39 cellular contexts compared by ENCODE assay signal in the genomic region with DNA sequence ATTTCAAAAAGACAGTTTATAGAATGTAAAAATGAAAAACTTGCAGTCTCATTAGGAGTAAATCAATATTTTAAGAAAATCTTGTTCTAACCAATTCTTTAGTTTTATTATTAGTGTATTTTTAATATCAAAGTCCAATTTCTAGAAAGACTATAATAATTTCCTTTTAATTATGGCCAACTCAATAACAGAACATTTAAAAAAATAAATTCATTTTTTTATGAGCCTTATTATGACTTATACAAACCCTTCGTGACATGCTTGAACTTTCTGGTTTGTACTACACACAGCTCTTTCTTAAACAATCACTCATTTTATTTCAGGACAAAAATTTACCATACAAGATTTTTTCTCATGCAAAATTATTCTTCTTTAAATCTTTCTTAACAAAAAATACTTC. TPM values are rescaled to one million over a fixed set of nuclear protein-coding genes. Genes with fewer than 3 reads are reported as not detected.
"Had no signal": no experiment of that assay in that cellular context is flagged by ENCODE, and none has a peak within 500 bp of the region (broad histone marks: within the 10 kb centered on the region; RNA-seq: fewer than 3 reads in every experiment).

No MANE protein-coding gene starts in this region.

- H3K4me1 ChIP-seq: ascending aorta had no signal

- H3K36me3 Mint-ChIP-seq: activated CD4-positive, alpha-beta memory T cell treated with anti-CD3 and anti-CD28 coated beads for 36 hours; activated naive CD4-positive, alpha-beta T cell treated with anti-CD3 and anti-CD28 coated beads, Interleukin-2, amount 50 U/mL, for 72 hours; activated naive CD8-positive, alpha-beta T cell treated with anti-CD3 and anti-CD28 coated beads for 36 hours; brain had no signal

- H3K9me3 Mint-ChIP-seq: activated B cell treated with CpG ODN at 0.5 μM for 24 hours; activated CD4-positive, alpha-beta memory T cell treated with anti-CD3 and anti-CD28 coated beads for 36 hours; activated CD4-positive, alpha-beta T cell treated with anti-CD3 and anti-CD28 coated beads, Interleukin-2, amount 10 ng/mL, durations not matched to agents 24 days and 14 days; activated CD8-positive, alpha-beta T cell treated with anti-CD3 and anti-CD28 coated beads for 36 hours; activated naive CD4-positive, alpha-beta T cell treated with anti-CD3 and anti-CD28 coated beads for 36 hours; activated naive CD4-positive, alpha-beta T cell treated with anti-CD3 and anti-CD28 coated beads, Interleukin-2, amount 50 U/mL, for 72 hours; activated naive CD8-positive, alpha-beta T cell treated with anti-CD3 and anti-CD28 coated beads for 36 hours; activated T-cell treated with anti-CD3 and anti-CD28 coated beads, Interleukin-2, amount 50 U/mL, for 4 hours; activated T-cell treated with anti-CD3 and anti-CD28 coated beads, Interleukin-2, amount 50 U/mL, for 72 hours; activated T-helper 1 cell treated with anti-CD3 and anti-CD28 coated beads, Interleukin-12 subunit alpha, Interleukin-12 subunit beta, Interleukin-2, Interleukin-4 antibody, amounts not matched to agents 30 ng/mL and 10 ng/mL and 1 ng/mL, durations not matched to agents 14 hours and 24 hours and 36 hours; activated T-helper 17 cell treated with anti-CD3 and anti-CD28 coated beads, Interleukin-2, amount 50 U/mL, for 72 hours; central memory CD8-positive, alpha-beta T cell; T-helper 1 cell treated with Interleukin-12 subunit alpha and Interleukin-12 subunit beta and Interleukin-4 antibody, amounts not matched to agents 30 μg/mL and 1 μg/mL, for 36 hours had no signal

- H3K4me3 ChIP-seq: ascending aorta, cardiac muscle cell had no signal

- H3K27me3 Mint-ChIP-seq: activated CD8-positive, alpha-beta T cell treated with anti-CD3 and anti-CD28 coated beads for 36 hours had no signal

- DNase-seq: activated B cell treated with CpG ODN at 0.5 μM for 24 hours; activated CD4-positive, alpha-beta memory T cell treated with anti-CD3 and anti-CD28 coated beads for 36 hours; activated CD4-positive, alpha-beta T cell treated with anti-CD3 and anti-CD28 coated beads for 4 hours; activated CD4-positive, alpha-beta T cell treated with anti-CD3 and anti-CD28 coated beads, Interleukin-2, amount 10 ng/mL, durations not matched to agents 24 days and 14 days; activated CD4-positive, alpha-beta T cell treated with anti-CD3 and anti-CD28 coated beads, Interleukin-2, amount 50 U/mL, for 1 hour; activated CD4-positive, alpha-beta T cell treated with anti-CD3 and anti-CD28 coated beads, Interleukin-2, amount 50 U/mL, for 4 hours; activated CD4-positive, CD25-positive, alpha-beta regulatory T cell treated with anti-CD3 and anti-CD28 coated beads, Interleukin-2, amount 50 U/mL, for 72 hours; activated CD8-positive, alpha-beta memory T cell treated with anti-CD3 and anti-CD28 coated beads, Interleukin-2, amount 50 U/mL, for 4 hours; activated CD8-positive, alpha-beta T cell treated with anti-CD3 and anti-CD28 coated beads for 36 hours; activated effector memory CD4-positive, alpha-beta T cell treated with anti-CD3 and anti-CD28 coated beads, Interleukin-2, amount 50 U/mL, for 16 hours; activated gamma-delta T cell treated with Interleukin-2 at 50 U/mL for 16 hours; activated naive CD4-positive, alpha-beta T cell; activated naive CD4-positive, alpha-beta T cell treated with anti-CD3 and anti-CD28 coated beads for 36 hours; activated naive CD4-positive, alpha-beta T cell treated with anti-CD3 and anti-CD28 coated beads, Interleukin-2, amount 50 U/mL, for 16 hours; activated naive CD8-positive, alpha-beta T cell treated with anti-CD3 and anti-CD28 coated beads for 36 hours; activated T-cell treated with anti-CD3 and anti-CD28 coated beads for 4 hours; activated T-cell treated with anti-CD3 and anti-CD28 coated beads, Interleukin-2, amount 50 U/mL, for 1 hour; activated T-cell treated with anti-CD3 and anti-CD28 coated beads, Interleukin-2, amount 50 U/mL, for 4 hours; activated T-cell treated with anti-CD3 and anti-CD28 coated beads, Interleukin-2, amount 50 U/mL, for 72 hours; amygdala; anterior cingulate cortex; caudate nucleus; cerebellar nuclear complex; T-helper 1 cell; T-helper 2 cell; T-helper 9 cell had no signal

- H3K27ac ChIP-seq: ascending aorta, cardiac muscle cell, VCaP had no signal

- H3K9me3 ChIP-seq: ascending aorta had no signal

- H3K36me3 ChIP-seq: ascending aorta, cardiac muscle cell had no signal

- H3K27me3 ChIP-seq: ascending aorta, cardiac muscle cell had no signal

- H3K4me1 Mint-ChIP-seq: activated B cell treated with CpG ODN at 0.5 μM for 24 hours; activated CD4-positive, alpha-beta T cell treated with anti-CD3 and anti-CD28 coated beads, Interleukin-2, amount 10 ng/mL, durations not matched to agents 24 days and 14 days; activated naive CD8-positive, alpha-beta T cell treated with anti-CD3 and anti-CD28 coated beads for 36 hours; activated T-helper 17 cell treated with anti-CD3 and anti-CD28 coated beads, Interleukin-2, amount 50 U/mL, for 72 hours; brain; central memory CD8-positive, alpha-beta T cell had no signal

- H3K4me3 Mint-ChIP-seq: activated B cell treated with CpG ODN at 0.5 μM for 24 hours; activated CD4-positive, alpha-beta memory T cell treated with anti-CD3 and anti-CD28 coated beads for 36 hours; activated CD4-positive, alpha-beta T cell treated with anti-CD3 and anti-CD28 coated beads, Interleukin-2, amount 10 ng/mL, durations not matched to agents 24 days and 14 days; activated CD8-positive, alpha-beta T cell treated with anti-CD3 and anti-CD28 coated beads for 36 hours; activated naive CD4-positive, alpha-beta T cell treated with anti-CD3 and anti-CD28 coated beads for 36 hours; activated naive CD8-positive, alpha-beta T cell treated with anti-CD3 and anti-CD28 coated beads for 36 hours; activated T-cell treated with anti-CD3 and anti-CD28 coated beads, Interleukin-2, amount 50 U/mL, for 4 hours; activated T-cell treated with anti-CD3 and anti-CD28 coated beads, Interleukin-2, amount 50 U/mL, for 72 hours; activated T-helper 1 cell treated with anti-CD3 and anti-CD28 coated beads, Interleukin-12 subunit alpha, Interleukin-12 subunit beta, Interleukin-2, Interleukin-4 antibody, amounts not matched to agents 30 ng/mL and 10 ng/mL and 1 ng/mL, durations not matched to agents 14 hours and 24 hours and 36 hours; activated T-helper 17 cell treated with anti-CD3 and anti-CD28 coated beads, Interleukin-2, amount 50 U/mL, for 72 hours; brain; central memory CD8-positive, alpha-beta T cell; T-helper 1 cell treated with Interleukin-12 subunit alpha and Interleukin-12 subunit beta and Interleukin-4 antibody, amounts not matched to agents 30 μg/mL and 1 μg/mL, for 36 hours; T-helper 2 cell treated with Interferon-gamma antibody and Interleukin-4, amounts not matched to agents 5 μg/mL and 100 μg/mL, for 36 hours had no signal

- H3K27ac Mint-ChIP-seq: activated B cell treated with CpG ODN at 0.5 μM for 24 hours; activated CD4-positive, alpha-beta memory T cell treated with anti-CD3 and anti-CD28 coated beads for 36 hours; activated CD4-positive, alpha-beta T cell treated with anti-CD3 and anti-CD28 coated beads, Interleukin-2, amount 10 ng/mL, durations not matched to agents 24 days and 14 days; activated CD8-positive, alpha-beta T cell treated with anti-CD3 and anti-CD28 coated beads for 36 hours; activated naive CD4-positive, alpha-beta T cell treated with anti-CD3 and anti-CD28 coated beads for 36 hours; activated naive CD4-positive, alpha-beta T cell treated with anti-CD3 and anti-CD28 coated beads, Interleukin-2, amount 50 U/mL, for 72 hours; activated naive CD8-positive, alpha-beta T cell treated with anti-CD3 and anti-CD28 coated beads for 36 hours; activated T-cell treated with anti-CD3 and anti-CD28 coated beads, Interleukin-2, amount 50 U/mL, for 72 hours; activated T-helper 1 cell treated with anti-CD3 and anti-CD28 coated beads, Interleukin-12 subunit alpha, Interleukin-12 subunit beta, Interleukin-2, Interleukin-4 antibody, amounts not matched to agents 30 ng/mL and 10 ng/mL and 1 ng/mL, durations not matched to agents 14 hours and 24 hours and 36 hours; activated T-helper 17 cell treated with anti-CD3 and anti-CD28 coated beads, Interleukin-2, amount 50 U/mL, for 72 hours; brain; T-helper 1 cell treated with Interleukin-12 subunit alpha and Interleukin-12 subunit beta and Interleukin-4 antibody, amounts not matched to agents 30 μg/mL and 1 μg/mL, for 36 hours; T-helper 2 cell treated with Interferon-gamma antibody and Interleukin-4, amounts not matched to agents 5 μg/mL and 100 μg/mL, for 36 hours had no signal

- FAIRE-seq: bronchial epithelial cell, TTC549 had no signal

RNA-seq across cellular contexts. Expression of gene MRGPRE, which starts 11.7 kb away (rescaled TPM):
- total RNA-seq: activated B cell treated with CpG ODN at 0.5 μM for 24 hours; activated CD4-positive, alpha-beta memory T cell treated with anti-CD3 and anti-CD28 coated beads for 36 hours; activated CD4-positive, alpha-beta T cell treated with anti-CD3 and anti-CD28 coated beads, Interleukin-2, amount 10 ng/mL, durations not matched to agents 24 days and 14 days; activated CD8-positive, alpha-beta memory T cell treated with anti-CD3 and anti-CD28 coated beads for 36 hours; activated CD8-positive, alpha-beta T cell treated with anti-CD3 and anti-CD28 coated beads for 36 hours; activated naive CD4-positive, alpha-beta T cell treated with anti-CD3 and anti-CD28 coated beads for 36 hours; activated naive CD4-positive, alpha-beta T cell treated with anti-CD3 and anti-CD28 coated beads, Interleukin-2, amount 50 U/mL, for 72 hours; activated naive CD8-positive, alpha-beta T cell treated with anti-CD3 and anti-CD28 coated beads for 36 hours; activated T-cell treated with anti-CD3 and anti-CD28 coated beads, Interleukin-2, amount 50 U/mL, for 4 hours; activated T-cell treated with anti-CD3 and anti-CD28 coated beads, Interleukin-2, amount 50 U/mL, for 72 hours; activated T-helper 1 cell treated with anti-CD3 and anti-CD28 coated beads, Interleukin-12 subunit alpha, Interleukin-12 subunit beta, Interleukin-2, Interleukin-4 antibody, amounts not matched to agents 30 ng/mL and 10 ng/mL and 1 ng/mL, durations not matched to agents 14 hours and 24 hours and 36 hours; activated T-helper 17 cell treated with anti-CD3 and anti-CD28 coated beads, Interleukin-2, amount 50 U/mL, for 72 hours; ascending aorta; bronchial epithelial cell; cardiac muscle cell had no signal
- polyA plus RNA-seq: cardiac muscle cell had no signal

RNA-seq across cellular contexts. Expression of gene MRGPRG, which starts 25.3 kb away (rescaled TPM):
- total RNA-seq: activated B cell treated with CpG ODN at 0.5 μM for 24 hours; activated CD4-positive, alpha-beta memory T cell treated with anti-CD3 and anti-CD28 coated beads for 36 hours; activated CD4-positive, alpha-beta T cell treated with anti-CD3 and anti-CD28 coated beads, Interleukin-2, amount 10 ng/mL, durations not matched to agents 24 days and 14 days; activated CD8-positive, alpha-beta memory T cell treated with anti-CD3 and anti-CD28 coated beads for 36 hours; activated CD8-positive, alpha-beta T cell treated with anti-CD3 and anti-CD28 coated beads for 36 hours; activated naive CD4-positive, alpha-beta T cell treated with anti-CD3 and anti-CD28 coated beads for 36 hours; activated naive CD4-positive, alpha-beta T cell treated with anti-CD3 and anti-CD28 coated beads, Interleukin-2, amount 50 U/mL, for 72 hours; activated naive CD8-positive, alpha-beta T cell treated with anti-CD3 and anti-CD28 coated beads for 36 hours; activated T-cell treated with anti-CD3 and anti-CD28 coated beads, Interleukin-2, amount 50 U/mL, for 4 hours; activated T-cell treated with anti-CD3 and anti-CD28 coated beads, Interleukin-2, amount 50 U/mL, for 72 hours; activated T-helper 1 cell treated with anti-CD3 and anti-CD28 coated beads, Interleukin-12 subunit alpha, Interleukin-12 subunit beta, Interleukin-2, Interleukin-4 antibody, amounts not matched to agents 30 ng/mL and 10 ng/mL and 1 ng/mL, durations not matched to agents 14 hours and 24 hours and 36 hours; activated T-helper 17 cell treated with anti-CD3 and anti-CD28 coated beads, Interleukin-2, amount 50 U/mL, for 72 hours; ascending aorta; bronchial epithelial cell; cardiac muscle cell had no signal
- polyA plus RNA-seq: cardiac muscle cell had no signal
